Comparison of ENCODE assay signal across 8 cellular contexts in the genomic region with DNA sequence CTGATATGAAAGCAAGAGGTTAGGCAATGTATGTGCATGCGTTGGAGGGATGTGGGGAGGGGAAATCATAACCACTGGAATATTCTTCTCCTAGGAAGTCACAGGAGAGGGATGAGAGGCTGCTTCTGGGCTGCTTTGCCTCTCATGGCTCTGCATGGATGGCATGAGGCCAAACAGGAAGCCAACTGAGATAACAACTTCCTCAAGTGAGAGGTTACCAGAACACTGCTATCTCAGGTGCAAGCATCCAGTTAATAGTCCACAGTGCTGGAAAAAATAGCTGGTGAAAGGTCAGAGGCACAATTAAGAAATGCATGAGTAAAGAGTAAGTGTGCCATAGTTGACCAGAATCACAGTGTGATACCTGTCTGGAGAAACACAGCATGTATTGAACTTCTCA.
A peak's percentile ranks its signal among the peaks of the same experiment; 100 is the strongest.
DNase-seq lines count a peak whose midpoint lies in the region; ATAC-seq and TF ChIP-seq lines count a peak whose summit lies in the region.

No MANE protein-coding gene starts in this region.

- WGBS in adrenal gland, 4 donors = 61 to 88% (median 80%) methylated on average over 1 of the region's 1 CpG
- WGBS in thyroid gland, 2 donors = 61 to 62% methylated on average over 1 of the region's 1 CpG

- TF ChIP-seq CTCF in right atrium auricular region (IDR thresholded peaks at IDR 0.05) (no peak), adrenal gland (IDR thresholded peaks at IDR 0.05) (no peak), thyroid gland (IDR thresholded peaks at IDR 0.05) (no peak)

- H3K27ac ChIP-seq in right atrium auricular region = no peak overlapping the region
- no peak overlapping the region for H3K27ac ChIP-seq in adrenal gland
- H3K27ac ChIP-seq in thyroid gland = no peak overlapping the region

- H3K4me1 ChIP-seq in right atrium auricular region (peaks cover 0 to 15% of the 10 kb centered on the region in 2 donors), adrenal gland (replicated peaks in 1 of 2) (peaks cover 5 to 16% of the 10 kb centered on the region in 2 donors), thyroid gland (peaks cover 0 to 5% of the 10 kb centered on the region in 2 donors)

- TF ChIP-seq POLR2A in adrenal gland (IDR thresholded peaks at IDR 0.05) (no peak), thyroid gland (IDR thresholded peaks at IDR 0.05) (no peak)

- peak; percentile 23 for ATAC-seq in left ventricle myocardium superior

- no peaks in the 10 kb centered on the region for H3K27me3 ChIP-seq in right atrium auricular region
- no peaks in the 10 kb centered on the region for H3K27me3 ChIP-seq in adrenal gland
- H3K27me3 ChIP-seq in thyroid gland = no peaks in the 10 kb centered on the region

- no peak for DNase-seq in left ventricle myocardium superior
- DNase-seq in right atrium auricular region (ENCODE audit: low spot score) = no peak
- peak; percentile 85 for DNase-seq in LoVo (ENCODE audit: low spot score)
- DNase-seq in adrenal gland = peak in 5 of 7 donors; percentile 21 to 59 (median 38)
- peak; percentile 56 to 68 for DNase-seq in thyroid gland
- DNase-seq in KG1 (lab: John Stamatoyannopoulos, UW) = no peak
- DNase-seq in DMS114 treated with DMSO at 0.1 percent for 48 hours (lab: John Stamatoyannopoulos, UW; ENCODE audit: unreplicated experiment) = no peak
- DNase-seq in AML-193 (lab: John Stamatoyannopoulos, UW) = no peak

- H3K36me3 ChIP-seq in right atrium auricular region (no peaks in the 10 kb centered on the region), adrenal gland (replicated peaks in 1 of 2) (no peaks in the 10 kb centered on the region), thyroid gland (no peaks in the 10 kb centered on the region)

- intact Hi-C loops in left ventricle myocardium superior (cut with micrococcal nuclease) = no loop called here
- intact Hi-C loops in adrenal gland (cut with DNase I) = no loop called here
- intact Hi-C loops in thyroid gland (cut with DNase I) = no loop called here

- H3K9me3 ChIP-seq in right atrium auricular region (no peaks in the 10 kb centered on the region), adrenal gland (replicated peaks in 1 of 3) (no peaks in the 10 kb centered on the region), thyroid gland (no peaks in the 10 kb centered on the region)

- H3K4me3 ChIP-seq in right atrium auricular region = no peak overlapping the region
- no peak overlapping the region for H3K4me3 ChIP-seq in adrenal gland
- no peak overlapping the region for H3K4me3 ChIP-seq in thyroid gland (replicated peaks in 1 of 3)

Comparison
In these comparisons a context has a peak if more than half of its experiments do, and no peak if none do; other contexts are left out.
1. DNase-seq: peak in LoVo (single experiment), adrenal gland (5 of 7) and thyroid gland (2 of 2); none in left ventricle myocardium superior (single experiment), right atrium auricular region (single experiment), KG1 (single experiment), DMS114 treated with DMSO at 0.1 percent for 48 hours (single experiment) and AML-193 (0 of 2).